ENCODE assay signal across 8 cellular contexts in genomic region chr3:37855363-37855970, GRCh38. TPM values are rescaled to one million over a fixed set of nuclear protein-coding genes. Genes with fewer than 3 reads are reported as not detected.
DNase-seq lines count a peak whose midpoint lies in the region; TF ChIP-seq lines count a peak whose summit lies in the region.

No MANE protein-coding gene starts in this region.

- no peak overlapping the region for H3K27ac Mint-ChIP-seq in Caco-2 (ENCODE audit: unreplicated experiment)
- no peak overlapping the region for H3K27ac Mint-ChIP-seq in HFFc6

- POLR2A ChIA-PET in Caco-2 (lab: Charles Lee) = no interaction called here

- H3K4me3 ChIP-seq in Caco-2 (ENCODE audit: low read depth, low read length) = no peak overlapping the region

- H3K9me3 Mint-ChIP-seq in Caco-2 (ENCODE audit: unreplicated experiment) (no peaks in the 10 kb centered on the region), HFFc6 (no peaks in the 10 kb centered on the region)

- no peaks in the 10 kb centered on the region for H3K27me3 ChIP-seq in Caco-2 (replicated peaks; ENCODE audit: control insufficient read depth, insufficient read depth, low read length)

- H3K36me3 ChIP-seq in Caco-2 (ENCODE audit: control insufficient read depth, insufficient read depth, low read length) = no peaks in the 10 kb centered on the region

- intact Hi-C loops in Caco-2 (cut with micrococcal nuclease; ENCODE audit: unreplicated experiment) = loop anchor here (1.0 kb wide), 2 partner anchors 112 to 148 kb away; no protein-coding TSS in a partner anchor

- H3K4me3 Mint-ChIP-seq in Caco-2 (ENCODE audit: unreplicated experiment) (no peak overlapping the region), HFFc6 (no peak overlapping the region)

- H3K4me1 Mint-ChIP-seq in Caco-2 (ENCODE audit: low read depth, unreplicated experiment) (no peaks in the 10 kb centered on the region), HFFc6 (ENCODE audit: low read depth) (peaks cover 36% of the 10 kb centered on the region)

- no peaks in the 10 kb centered on the region for H3K9me3 ChIP-seq in Caco-2

- H3K27me3 Mint-ChIP-seq in Caco-2 (ENCODE audit: insufficient read depth, unreplicated experiment) (no peaks in the 10 kb centered on the region), HFFc6 (ENCODE audit: insufficient read depth) (peaks cover 4% of the 10 kb centered on the region; the same call in 1 of the 2 replicates)

- CTCF ChIA-PET in Caco-2 (lab: Charles Lee) = interaction anchor here (1.1 to 5.1 kb wide), 5 partner anchors 26 to 148 kb away, joined by 4 to 64 read pairs (median 9); no protein-coding TSS in a partner anchor

- H3K4me1 ChIP-seq in Caco-2 = peaks cover 7% of the 10 kb centered on the region

- TF ChIP-seq CTCF in Caco-2 (IDR thresholded peaks at IDR 0.05; ENCODE audit: insufficient read depth in 1 of 2, low read depth in 1 of 2, low read length in 1 of 2, severe bottlenecking in 1 of 2, unreplicated experiment in 1 of 2) = peak; percentile 87 to 91
- peak; percentile 100 for TF ChIP-seq CTCF in HFFc6 (IDR thresholded peaks at IDR 0.05)

- H3K36me3 Mint-ChIP-seq in Caco-2 (ENCODE audit: insufficient read depth, unreplicated experiment) (peaks cover 4% of the 10 kb centered on the region), HFFc6 (ENCODE audit: low read depth) (peaks cover 3% of the 10 kb centered on the region)

- DNase-seq in Caco-2 (peak; percentile 76 to 89), HFFc6 (peak; percentile 59), NCI-H82 treated with DMSO at 0.1 percent for 48 hours (lab: John Stamatoyannopoulos, UW; ENCODE audit: unreplicated experiment) (peak; percentile 10), mesenteric fat pad (ENCODE audit: low spot score) (peak; percentile 93), HPDE6-E6E7 (ENCODE audit: extremely low spot score) (no peak)
- DNase-seq in activated CD8-positive, alpha-beta memory T cell treated with anti-CD3 and anti-CD28 coated beads for 4 hours (ENCODE audit: low read depth in 2 of 2) = peak; percentile 51 to 52
- peak; percentile 69 for DNase-seq in effector CD8-positive, alpha-beta T cell (lab: John Stamatoyannopoulos, UW)
- peak; percentile 45 to 54 for DNase-seq in stimulated activated CD8-positive, alpha-beta memory T cell treated with anti-CD3 and anti-CD28 coated beads, Interleukin-2, amount 100 ng/mL, for 1 hour (ENCODE audit: low read depth in 2 of 2)

- BruUV-seq in Caco-2 (replicated peaks; lab: Mats Ljungman, UMichigan) = no TSS peak

RNA-seq across cellular contexts. Expression of gene CTDSPL, which starts 6.2 kb away (rescaled TPM):
- 56.5 and 60.9 TPM in 2 replicates for total RNA-seq in Caco-2 (2022)
- total RNA-seq in HFFc6 (2021; fragmentation: NEBNext Ultra II Directional; extraction: Animal tissue kit (Norgen Biotek cat#: 25700)) = 10 to 100 TPM; 30.3 to 38.8 (median 36.2) TPM
- total RNA-seq in mesenteric fat pad = 19.0 TPM
